14 cellular contexts compared by ENCODE assay signal in the genomic region with DNA sequence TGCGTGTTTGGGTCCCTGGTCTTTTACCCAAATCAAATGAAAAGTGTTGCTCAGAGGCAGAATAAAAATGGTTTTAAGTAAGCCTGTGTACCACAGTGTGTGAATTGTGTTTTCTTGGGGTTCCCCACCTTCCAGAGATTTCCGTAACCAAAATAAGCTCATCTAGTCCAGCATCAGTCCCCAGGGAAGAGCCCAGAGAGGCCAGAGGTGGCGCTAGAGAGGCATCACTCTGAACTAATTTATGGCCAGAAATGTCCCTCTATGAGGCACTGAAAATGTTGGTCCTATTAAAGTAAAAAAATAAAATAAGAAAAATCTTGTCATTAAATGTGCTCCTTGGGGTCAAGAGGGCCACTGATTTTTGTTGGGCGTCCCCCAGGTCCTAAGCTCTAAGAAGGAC. TPM values are rescaled to one million over a fixed set of nuclear protein-coding genes. Genes with fewer than 3 reads are reported as not detected.
A peak's percentile ranks its signal among the peaks of the same experiment; 100 is the strongest.
DNase-seq lines count a peak whose midpoint lies in the region; ATAC-seq and TF ChIP-seq lines count a peak whose summit lies in the region.
"Had no signal": no experiment of that assay in that cellular context is flagged by ENCODE, and none has a peak within 500 bp of the region (broad histone marks: within the 10 kb centered on the region; RNA-seq: fewer than 3 reads in every experiment).

No MANE protein-coding gene starts in this region.

- H4K20me1 ChIP-seq in Karpas-422 (ENCODE audit: insufficient read depth, low read depth, low read length): no peaks in the 10 kb centered on the region

- H3K4me1 Mint-ChIP-seq in chondrocyte (ENCODE audit: low read depth): no peaks in the 10 kb centered on the region
- H3K4me1 Mint-ChIP-seq in progenitor cell of endocrine pancreas (ENCODE audit: low read depth): no peaks in the 10 kb centered on the region
- H3K4me1 Mint-ChIP-seq: brain had no signal

- H3K27ac Mint-ChIP-seq in chondrocyte (ENCODE audit: unreplicated experiment): no peak overlapping the region
- no peak overlapping the region for H3K27ac Mint-ChIP-seq in progenitor cell of endocrine pancreas
- H3K27ac Mint-ChIP-seq: brain had no signal

- H3K4me3 Mint-ChIP-seq in chondrocyte (ENCODE audit: unreplicated experiment): no peak overlapping the region
- no peak overlapping the region for H3K4me3 Mint-ChIP-seq in progenitor cell of endocrine pancreas (ENCODE audit: low read depth)
- H3K4me3 Mint-ChIP-seq: brain had no signal

- no peaks in the 10 kb centered on the region for H3K9me3 ChIP-seq in Karpas-422 (ENCODE audit: low read length)
- H3K9me3 ChIP-seq: SJCRH30, suprapubic skin had no signal

- no peak overlapping the region for H3K27ac ChIP-seq in Karpas-422 (ENCODE audit: low read length)
- H3K27ac ChIP-seq: SJCRH30, suprapubic skin had no signal

- H3K4me3 ChIP-seq in Karpas-422 (ENCODE audit: low read length): no peak overlapping the region
- H3K4me3 ChIP-seq: SJCRH30, suprapubic skin had no signal

- H3K9me3 Mint-ChIP-seq in chondrocyte (ENCODE audit: low read depth): peaks cover 4% of the 10 kb centered on the region
- H3K9me3 Mint-ChIP-seq in progenitor cell of endocrine pancreas (ENCODE audit: low read depth): no peaks in the 10 kb centered on the region

- H2AFZ ChIP-seq in Karpas-422 (ENCODE audit: low read length): no peak overlapping the region

- CTCF ChIA-PET in GM10248 (lab: Yijun Ruan, JAX): interaction anchor here (0.8 to 2.6 kb wide), 4 partner anchors 15 to 199 kb away, joined by 3 to 6 read pairs (median 3); partner anchors contain the start of gene PRKAB1

- H3K36me3 Mint-ChIP-seq in chondrocyte (ENCODE audit: low read depth) (no peaks in the 10 kb centered on the region), progenitor cell of endocrine pancreas (ENCODE audit: insufficient read depth) (no peaks in the 10 kb centered on the region)
- H3K36me3 Mint-ChIP-seq: brain had no signal

- DNase-seq in GM10248 (ENCODE audit: extremely low spot score) (no peak), Karpas-422 (peak; percentile 73), chondrocyte (ENCODE audit: low spot score) (no peak), progenitor cell of endocrine pancreas (ENCODE audit: low spot score, unreplicated experiment) (no peak), NCI-H774 (lab: John Stamatoyannopoulos, UW) (no peak)
- DNase-seq: NCI-H1092 treated with DMSO at 0.1 percent for 48 hours, NCI-H510A treated with DMSO at 0.1 percent for 48 hours, right cardiac atrium had no signal

- H3K4me2 ChIP-seq in Karpas-422 (ENCODE audit: low read depth, low read length, poor library complexity, severe bottlenecking): no peak overlapping the region

- H3K4me1 ChIP-seq in Karpas-422 (ENCODE audit: low read length): no peaks in the 10 kb centered on the region
- H3K4me1 ChIP-seq: suprapubic skin had no signal

- H3K9ac ChIP-seq in Karpas-422 (ENCODE audit: low read length): no peak overlapping the region

- no peaks in the 10 kb centered on the region for H3K36me3 ChIP-seq in Karpas-422 (ENCODE audit: insufficient read depth, low read length)
- H3K36me3 ChIP-seq: SJCRH30, suprapubic skin had no signal

- no peaks in the 10 kb centered on the region for H3K27me3 ChIP-seq in Karpas-422 (ENCODE audit: low read length)
- H3K27me3 ChIP-seq: SJCRH30 had no signal

- POLR2A ChIA-PET in GM10248 (lab: Yijun Ruan, JAX): no interaction called here

- TF ChIP-seq CTCF in GM10248 (IDR thresholded peaks at IDR 0.05; ENCODE audit: control extremely low read depth, extremely low read depth, low read depth, missing control alignments) (peak; percentile 10), chondrocyte (IDR thresholded peaks at IDR 0.05) (peak; percentile 37), progenitor cell of endocrine pancreas (IDR thresholded peaks at IDR 0.05; ENCODE audit: unreplicated experiment) (peak; percentile 43)

- H3K27me3 Mint-ChIP-seq in chondrocyte (ENCODE audit: low read depth): peaks cover 9% of the 10 kb centered on the region
- H3K27me3 Mint-ChIP-seq in progenitor cell of endocrine pancreas: peaks cover 11% of the 10 kb centered on the region

- no peaks in the 10 kb centered on the region for H3K79me2 ChIP-seq in Karpas-422 (ENCODE audit: low read length)

- ATAC-seq in GM18498 (IDR thresholded peaks at IDR 0.05; ENCODE audit: unreplicated experiment) (no peak), GM21526 (IDR thresholded peaks at IDR 0.05; ENCODE audit: low FRiP score, unreplicated experiment) (no peak)
- ATAC-seq: right cardiac atrium had no signal

- no peaks in the 10 kb centered on the region for H3K9me2 ChIP-seq in Karpas-422 (replicated peaks; ENCODE audit: insufficient read depth, low read length)

RNA-seq across cellular contexts. Expression of gene PRKAB1, which starts 24.9 kb away (rescaled TPM):
- total RNA-seq in Karpas-422 (2014; rRNA removed; shearing (Covaris generic); ENCODE audit: low replicate concordance): 28.1 and 32.7 TPM in 2 replicates
- 19.7 to 23.9 TPM (median 20.8 TPM) in 3 replicates for total RNA-seq in chondrocyte
- total RNA-seq in progenitor cell of endocrine pancreas: 41.3 and 44.7 TPM in 2 replicates

RNA-seq across cellular contexts. Expression of gene TMEM233, which starts 49.4 kb away (rescaled TPM):
- total RNA-seq in Karpas-422 (2014; rRNA removed; shearing (Covaris generic); ENCODE audit: low replicate concordance): not detected in 2 replicates
- total RNA-seq in chondrocyte: not detected in 3 replicates
- not detected in 2 replicates for total RNA-seq in progenitor cell of endocrine pancreas
- total RNA-seq: mononuclear cell had no signal
